In the genomic region with DNA sequence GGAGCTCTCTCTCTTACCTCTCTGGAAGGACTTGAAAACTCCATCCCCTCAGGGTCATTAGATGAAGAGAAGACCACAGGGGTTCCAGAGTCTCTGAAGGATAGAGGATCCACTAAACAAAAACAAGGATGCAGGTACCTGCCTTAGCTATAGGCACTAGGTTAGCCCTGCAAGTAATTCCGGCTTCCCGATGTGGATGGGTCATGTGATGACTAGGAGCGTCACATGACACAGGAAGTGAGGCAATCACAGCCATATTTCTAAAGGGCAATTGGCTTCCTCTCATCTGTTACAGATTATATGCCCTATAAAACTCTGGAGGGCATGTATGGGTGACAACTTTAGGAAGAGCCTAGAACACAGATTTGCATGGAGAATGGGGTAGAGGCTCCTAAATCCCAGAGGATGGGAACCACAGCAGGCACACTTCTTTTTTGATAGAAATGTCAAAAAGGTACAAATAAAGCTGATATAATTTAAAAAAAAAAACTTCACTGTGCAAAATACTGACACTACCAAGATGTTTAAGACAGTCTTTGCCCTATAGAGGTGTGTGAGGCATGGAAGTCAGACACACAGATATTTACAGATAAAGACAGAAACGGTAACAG, we compare ENCODE assay signal across 1 cellular context.
A peak's percentile ranks its signal among the peaks of the same experiment; 100 is the strongest.
TF ChIP-seq lines count a peak whose summit lies in the region.

No MANE protein-coding gene starts in this region.

TF ChIP-seq in GM12878, 131 proteins besides CTCF, POLR2A, EP300 and RAD21 (continued from another document and continues in another):
- no peak for TF ChIP-seq HSF1 (IDR thresholded peaks at IDR 0.05; ENCODE audit: low read depth, low read length)
- no peak for TF ChIP-seq SMAD1 (IDR thresholded peaks at IDR 0.05; ENCODE audit: low read depth, partially characterized antibody)
- no peak for TF ChIP-seq MXI1 (IDR thresholded peaks at IDR 0.05; ENCODE audit: low read depth, low read length)
- TF ChIP-seq RBBP5 (conservative IDR thresholded peaks at IDR 0.05), result no peak
- TF ChIP-seq, protein P1, sequence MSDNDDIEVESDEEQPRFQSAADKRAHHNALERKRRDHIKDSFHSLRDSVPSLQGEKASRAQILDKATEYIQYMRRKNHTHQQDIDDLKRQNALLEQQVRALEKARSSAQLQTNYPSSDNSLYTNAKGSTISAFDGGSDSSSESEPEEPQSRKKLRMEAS (IDR thresholded peaks at IDR 0.05; ENCODE audit: low read depth, low read length), result peak; percentile 34; the same call in 1 of the 2 replicates
- TF ChIP-seq BHLHE40 (IDR thresholded peaks at IDR 0.05; ENCODE audit: borderline replicate concordance in 1 of 2, low read depth in 2 of 2, low read length in 1 of 2), result peak in 1 of 2 experiments; percentile 27; a peak in 1 of 4 replicates
- TF ChIP-seq PAX5 (IDR thresholded peaks at IDR 0.05; ENCODE audit: borderline replicate concordance, low read depth, low read length), result no peak
- no peak for TF ChIP-seq ZNF274 (IDR thresholded peaks at IDR 0.05; ENCODE audit: insufficient read depth, insufficient read length)
- no peak for TF ChIP-seq NFYA (IDR thresholded peaks at IDR 0.05; ENCODE audit: borderline replicate concordance, low read depth, low read length)
- TF ChIP-seq, protein P2, sequence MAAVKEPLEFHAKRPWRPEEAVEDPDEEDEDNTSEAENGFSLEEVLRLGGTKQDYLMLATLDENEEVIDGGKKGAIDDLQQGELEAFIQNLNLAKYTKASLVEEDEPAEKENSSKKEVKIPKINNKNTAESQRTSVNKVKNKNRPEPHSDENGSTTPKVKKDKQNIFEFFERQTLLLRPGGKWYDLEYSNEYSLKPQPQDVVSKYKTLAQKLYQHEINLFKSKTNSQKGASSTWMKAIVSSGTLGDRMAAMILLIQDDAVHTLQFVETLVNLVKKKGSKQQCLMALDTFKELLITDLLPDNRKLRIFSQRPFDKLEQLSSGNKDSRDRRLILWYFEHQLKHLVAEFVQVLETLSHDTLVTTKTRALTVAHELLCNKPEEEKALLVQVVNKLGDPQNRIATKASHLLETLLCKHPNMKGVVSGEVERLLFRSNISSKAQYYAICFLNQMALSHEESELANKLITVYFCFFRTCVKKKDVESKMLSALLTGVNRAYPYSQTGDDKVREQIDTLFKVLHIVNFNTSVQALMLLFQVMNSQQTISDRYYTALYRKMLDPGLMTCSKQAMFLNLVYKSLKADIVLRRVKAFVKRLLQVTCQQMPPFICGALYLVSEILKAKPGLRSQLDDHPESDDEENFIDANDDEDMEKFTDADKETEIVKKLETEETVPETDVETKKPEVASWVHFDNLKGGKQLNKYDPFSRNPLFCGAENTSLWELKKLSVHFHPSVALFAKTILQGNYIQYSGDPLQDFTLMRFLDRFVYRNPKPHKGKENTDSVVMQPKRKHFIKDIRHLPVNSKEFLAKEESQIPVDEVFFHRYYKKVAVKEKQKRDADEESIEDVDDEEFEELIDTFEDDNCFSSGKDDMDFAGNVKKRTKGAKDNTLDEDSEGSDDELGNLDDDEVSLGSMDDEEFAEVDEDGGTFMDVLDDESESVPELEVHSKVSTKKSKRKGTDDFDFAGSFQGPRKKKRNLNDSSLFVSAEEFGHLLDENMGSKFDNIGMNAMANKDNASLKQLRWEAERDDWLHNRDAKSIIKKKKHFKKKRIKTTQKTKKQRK (IDR thresholded peaks at IDR 0.05; ENCODE audit: low read depth, low read length), result no peak
- TF ChIP-seq RELB (IDR thresholded peaks at IDR 0.05; ENCODE audit: low read depth), result peak; percentile 88
- TF ChIP-seq NR2C2 (IDR thresholded peaks at IDR 0.05; ENCODE audit: borderline replicate concordance, control insufficient read depth, insufficient read length, low read depth), result no peak
- no peak for TF ChIP-seq MTA2 (IDR thresholded peaks at IDR 0.05; ENCODE audit: low read depth)
- no peak for TF ChIP-seq PML (IDR thresholded peaks at IDR 0.05; ENCODE audit: low read length)
- TF ChIP-seq ZNF592 (IDR thresholded peaks at IDR 0.05), result no peak
- TF ChIP-seq SP1 (IDR thresholded peaks at IDR 0.05; ENCODE audit: low read depth, low read length), result no peak
- TF ChIP-seq CEBPB (IDR thresholded peaks at IDR 0.05; ENCODE audit: borderline replicate concordance in 1 of 2, low read depth in 2 of 2, low read length in 2 of 2), result no peak
- TF ChIP-seq, protein P3, sequence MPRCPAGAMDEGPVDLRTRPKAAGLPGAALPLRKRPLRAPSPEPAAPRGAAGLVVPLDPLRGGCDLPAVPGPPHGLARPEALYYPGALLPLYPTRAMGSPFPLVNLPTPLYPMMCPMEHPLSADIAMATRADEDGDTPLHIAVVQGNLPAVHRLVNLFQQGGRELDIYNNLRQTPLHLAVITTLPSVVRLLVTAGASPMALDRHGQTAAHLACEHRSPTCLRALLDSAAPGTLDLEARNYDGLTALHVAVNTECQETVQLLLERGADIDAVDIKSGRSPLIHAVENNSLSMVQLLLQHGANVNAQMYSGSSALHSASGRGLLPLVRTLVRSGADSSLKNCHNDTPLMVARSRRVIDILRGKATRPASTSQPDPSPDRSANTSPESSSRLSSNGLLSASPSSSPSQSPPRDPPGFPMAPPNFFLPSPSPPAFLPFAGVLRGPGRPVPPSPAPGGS (IDR thresholded peaks at IDR 0.05; ENCODE audit: borderline replicate concordance, insufficient read depth, low read depth, low read length, poor library complexity, severe bottlenecking), result no peak
- no peak for TF ChIP-seq STAT3 (IDR thresholded peaks at IDR 0.05; ENCODE audit: low read depth, low read length)
- TF ChIP-seq ZNF207 (IDR thresholded peaks at IDR 0.05; ENCODE audit: borderline replicate concordance), result peak; percentile 30; the same call in 1 of the 2 replicates
- TF ChIP-seq YY1 (IDR thresholded peaks at IDR 0.05; ENCODE audit: low read depth, low read length), result peak; percentile 99
- no peak for TF ChIP-seq BCL11A (IDR thresholded peaks at IDR 0.05; ENCODE audit: low read depth, low read length)
- no peak for TF ChIP-seq ZZZ3 (IDR thresholded peaks at IDR 0.05; ENCODE audit: control insufficient read depth, insufficient read length, low read depth)
- no peak for TF ChIP-seq MYC (IDR thresholded peaks at IDR 0.05; ENCODE audit: insufficient read depth, insufficient read length, insufficient replicate concordance, low read length, severe bottlenecking)
- peak; percentile 89 for TF ChIP-seq HCFC1 (IDR thresholded peaks at IDR 0.05; ENCODE audit: low read length)
- TF ChIP-seq CBX5 (IDR thresholded peaks at IDR 0.05; ENCODE audit: low read depth), result no peak
- peak; percentile 58; the same call in 1 of the 2 replicates for TF ChIP-seq NBN (IDR thresholded peaks at IDR 0.05)
- no peak for TF ChIP-seq CUX1 (IDR thresholded peaks at IDR 0.05; ENCODE audit: insufficient replicate concordance, low read depth, low read length)
- no peak for TF ChIP-seq SRF (IDR thresholded peaks at IDR 0.05; ENCODE audit: low read depth in 2 of 2, low read length in 2 of 2)
- no peak for TF ChIP-seq NRF1 (conservative IDR thresholded peaks at IDR 0.05; ENCODE audit: low read depth, low read length)
- peak; percentile 99 for TF ChIP-seq ATF3 (IDR thresholded peaks at IDR 0.05; ENCODE audit: borderline replicate concordance, extremely low read depth, low read depth, low read length)
- TF ChIP-seq CBFB (IDR thresholded peaks at IDR 0.05; ENCODE audit: low read depth), result no peak
- TF ChIP-seq PBX3 (IDR thresholded peaks at IDR 0.05; ENCODE audit: insufficient replicate concordance, low read depth, low read length), result no peak
- no peak for TF ChIP-seq HDAC2 (IDR thresholded peaks at IDR 0.05)
- peak; percentile 95; the same call in 1 of the 2 replicates for TF ChIP-seq TARDBP (IDR thresholded peaks at IDR 0.05; ENCODE audit: borderline replicate concordance)
- no peak for TF ChIP-seq CHD1 (IDR thresholded peaks at IDR 0.05; ENCODE audit: low read depth, low read length)
- no peak for TF ChIP-seq SMC3 (IDR thresholded peaks at IDR 0.05; ENCODE audit: borderline replicate concordance, low read length)
